ENCODE assay signal across 2 cellular contexts in genomic region chr16:68689921-68690320, GRCh38.
TF ChIP-seq lines count a peak whose summit lies in the region.

No MANE protein-coding gene starts in this region.

TF ChIP-seq in HepG2, 621 proteins besides CTCF, POLR2A, EP300 and RAD21:
- no peak for TF ChIP-seq BRCA1 (CRISPR knock-in tag; IDR thresholded peaks at IDR 0.05)
- no peak for TF ChIP-seq ZNF274 (CRISPR knock-in tag; IDR thresholded peaks at IDR 0.05)
- TF ChIP-seq MYPOP (CRISPR knock-in tag; IDR thresholded peaks at IDR 0.05), result no peak
- TF ChIP-seq ZNF143 (CRISPR knock-in tag; IDR thresholded peaks at IDR 0.05), result no peak
- TF ChIP-seq ZNF629 (CRISPR knock-in tag; conservative IDR thresholded peaks at IDR 0.05), result no peak
- no peak for TF ChIP-seq ZNF75D (CRISPR knock-in tag; IDR thresholded peaks at IDR 0.05; ENCODE audit: borderline replicate concordance)
- TF ChIP-seq ELK4 (CRISPR knock-in tag; IDR thresholded peaks at IDR 0.05; ENCODE audit: borderline replicate concordance), result no peak
- TF ChIP-seq RBFOX2 (IDR thresholded peaks at IDR 0.05; ENCODE audit: low read depth, low read length), result no peak
- TF ChIP-seq TGIF2 (CRISPR knock-in tag; IDR thresholded peaks at IDR 0.05), result no peak
- no peak for TF ChIP-seq CREB3 (CRISPR knock-in tag; IDR thresholded peaks at IDR 0.05)

TF ChIP-seq in H1, 55 proteins besides CTCF, POLR2A, EP300 and RAD21:
- TF ChIP-seq CBX5 (IDR thresholded peaks at IDR 0.05; ENCODE audit: low read depth, low read length) (no peak), TEAD4 (IDR thresholded peaks at IDR 0.05; ENCODE audit: low read depth, low read length) (0 out of 2 replicates have a peak, but pooled peaks have one; percentile 19)
